ENCODE assay signal across 10 cellular contexts in the genomic region with DNA sequence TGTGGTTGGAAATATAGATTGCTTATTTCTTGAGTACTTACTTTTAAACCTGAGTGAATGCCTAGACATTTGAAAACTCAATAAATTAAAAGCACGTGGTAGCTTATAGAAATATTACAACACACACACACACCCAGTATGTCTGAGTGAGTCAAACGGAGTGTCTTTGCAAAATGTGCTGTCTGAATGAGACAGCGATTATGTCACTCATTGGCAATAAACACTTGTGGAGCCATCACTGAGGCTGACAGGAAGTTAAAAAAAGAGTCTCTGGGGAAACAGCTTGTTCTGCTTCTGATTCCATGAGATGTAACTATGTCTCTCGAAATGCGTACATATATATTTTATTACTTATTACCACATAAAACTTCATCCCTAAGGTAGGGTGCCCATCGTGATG. TPM values are rescaled to one million over a fixed set of nuclear protein-coding genes. Genes with fewer than 3 reads are reported as not detected.
DNase-seq lines count a peak whose midpoint lies in the region; ATAC-seq, FAIRE-seq and TF ChIP-seq lines count a peak whose summit lies in the region.
"Had no signal": no experiment of that assay in that cellular context is flagged by ENCODE, and none has a peak within 500 bp of the region (broad histone marks: within the 10 kb centered on the region; RNA-seq: fewer than 3 reads in every experiment).

No MANE protein-coding gene starts in this region.

- no peaks in the 10 kb centered on the region for H3K27me3 ChIP-seq in small intestine (ENCODE audit: control insufficient read depth in 2 of 2, insufficient read depth in 2 of 2, low read length in 2 of 2)

- no peaks in the 10 kb centered on the region for H3K4me1 ChIP-seq in small intestine (ENCODE audit: control insufficient read depth in 2 of 2, insufficient read depth in 1 of 2, low read depth in 1 of 2, low read length in 1 of 2)

- no peak overlapping the region for H3K4me3 Mint-ChIP-seq in natural killer cell treated with Interleukin-12 subunit alpha and Interleukin-12 subunit beta and Interleukin-15 and Interleukin-18, amount 100 ng/mL, for 72 hours
- H3K4me3 Mint-ChIP-seq: stimulated activated naive CD8-positive, alpha-beta T cell treated with anti-CD3 and anti-CD28 coated beads, Interleukin-15, Interleukin-2, amounts not matched to agents 100 ng/mL and 50 ng/mL, for 24 hours had no signal

- DNase-seq in DMS153 (lab: John Stamatoyannopoulos, UW) (peak; percentile 36), Kasumi-1 (lab: John Stamatoyannopoulos, UW) (peak; percentile 31 to 35), cardiac fibroblast (ENCODE audit: low read depth in 2 of 2) (peak; percentile 74 to 96), ACHN (no peak), small intestine (no peak), NCI-H1417 treated with DMSO at 0.1 percent for 48 hours (lab: John Stamatoyannopoulos, UW) (no peak)
- DNase-seq in natural killer cell treated with Interleukin-12 subunit alpha and Interleukin-12 subunit beta and Interleukin-15 and Interleukin-18, amount 100 ng/mL, for 72 hours (ENCODE audit: low spot score), result no peak
- DNase-seq: amygdala had no signal

- H3K27ac Mint-ChIP-seq in natural killer cell treated with Interleukin-12 subunit alpha and Interleukin-12 subunit beta and Interleukin-15 and Interleukin-18, amount 100 ng/mL, for 72 hours, result no peak overlapping the region
- H3K27ac Mint-ChIP-seq: stimulated activated naive CD8-positive, alpha-beta T cell treated with anti-CD3 and anti-CD28 coated beads, Interleukin-15, Interleukin-2, amounts not matched to agents 100 ng/mL and 50 ng/mL, for 24 hours had no signal

- H3K4me3 ChIP-seq in cardiac fibroblast (replicated peaks in 1 of 2; ENCODE audit: low read depth in 2 of 2, low read length in 2 of 2), result no peak overlapping the region
- no peak overlapping the region for H3K4me3 ChIP-seq in small intestine (ENCODE audit: low read depth in 1 of 2, low read length in 2 of 2)

- H3K4me1 Mint-ChIP-seq in natural killer cell treated with Interleukin-12 subunit alpha and Interleukin-12 subunit beta and Interleukin-15 and Interleukin-18, amount 100 ng/mL, for 72 hours (ENCODE audit: low read depth in 2 of 2), result no peaks in the 10 kb centered on the region

- no peak for TF ChIP-seq CTCF in cardiac fibroblast (IDR thresholded peaks at IDR 0.05; ENCODE audit: low read depth, low read length)

- H3K27ac ChIP-seq in small intestine (ENCODE audit: low read depth in 1 of 2, low read length in 1 of 2), result no peak overlapping the region

- no peaks in the 10 kb centered on the region for H3K9me3 ChIP-seq in small intestine (ENCODE audit: control insufficient read depth, low read depth)

- peaks cover 0 to 3% of the 10 kb centered on the region in 2 donors for H3K27me3 Mint-ChIP-seq in natural killer cell treated with Interleukin-12 subunit alpha and Interleukin-12 subunit beta and Interleukin-15 and Interleukin-18, amount 100 ng/mL, for 72 hours
- H3K27me3 Mint-ChIP-seq: stimulated activated naive CD8-positive, alpha-beta T cell treated with anti-CD3 and anti-CD28 coated beads, Interleukin-15, Interleukin-2, amounts not matched to agents 100 ng/mL and 50 ng/mL, for 24 hours had no signal

- peak; percentile 53 to 56 for ATAC-seq in natural killer cell treated with Interleukin-12 subunit alpha and Interleukin-12 subunit beta and Interleukin-15 and Interleukin-18, amount 100 ng/mL, for 72 hours
- no peak for ATAC-seq in HG02642 (IDR thresholded peaks at IDR 0.05; ENCODE audit: poor library complexity, unreplicated experiment)

- WGBS in small intestine, 3 donors, result 65 to 87% (median 83%) methylated on average over 6 of the region's 6 CpGs

- no peaks in the 10 kb centered on the region for H3K9me3 Mint-ChIP-seq in natural killer cell treated with Interleukin-12 subunit alpha and Interleukin-12 subunit beta and Interleukin-15 and Interleukin-18, amount 100 ng/mL, for 72 hours
- H3K9me3 Mint-ChIP-seq: stimulated activated naive CD8-positive, alpha-beta T cell treated with anti-CD3 and anti-CD28 coated beads, Interleukin-15, Interleukin-2, amounts not matched to agents 100 ng/mL and 50 ng/mL, for 24 hours had no signal

- no peak for FAIRE-seq in small intestine (lab: Jason Lieb, UNC)

- no peaks in the 10 kb centered on the region for H3K36me3 ChIP-seq in small intestine (ENCODE audit: control insufficient read depth in 2 of 2, insufficient read depth in 2 of 2, low read length in 2 of 2)

- in situ Hi-C loops in ACHN (cut with HindIII; ENCODE audit: low pct_ligation_motif_present, low pct_unique_long_range_greater_than_20kb, low sequenced_read_pairs), result loop anchor here (25.0 kb wide), 1 partner anchor 407 kb away; no protein-coding TSS in a partner anchor

- H3K36me3 Mint-ChIP-seq in natural killer cell treated with Interleukin-12 subunit alpha and Interleukin-12 subunit beta and Interleukin-15 and Interleukin-18, amount 100 ng/mL, for 72 hours, result no peaks in the 10 kb centered on the region

RNA-seq across cellular contexts. Expression of gene VPS4B, which starts 22.3 kb away (rescaled TPM):
- total RNA-seq in natural killer cell treated with Interleukin-12 subunit alpha and Interleukin-12 subunit beta and Interleukin-15 and Interleukin-18, amount 100 ng/mL, for 72 hours, result 10 to 100 TPM; 66.7 to 86.5 TPM
- polyA plus RNA-seq in small intestine, result 10 to 100 TPM; 27.2 to 34.6 (median 32.9) TPM

RNA-seq across cellular contexts. Expression of gene SERPINB5, which starts 32.2 kb away (rescaled TPM):
- not detected for total RNA-seq in natural killer cell treated with Interleukin-12 subunit alpha and Interleukin-12 subunit beta and Interleukin-15 and Interleukin-18, amount 100 ng/mL, for 72 hours
- 10 to 100 TPM in 2 of 3 donors, 1 to 10 TPM in 1; 3.5 to 13.2 (median 10.1) TPM for polyA plus RNA-seq in small intestine

Comparison
In these comparisons a context has a peak if more than half of its experiments do, and no peak if none do; other contexts are left out.
1. DNase-seq: peak in DMS153 (single experiment), Kasumi-1 (2 of 2) and cardiac fibroblast (2 of 2); none in natural killer cell treated with Interleukin-12 subunit alpha and Interleukin-12 subunit beta and Interleukin-15 and Interleukin-18, amount 100 ng/mL, for 72 hours (single experiment), ACHN (single experiment), small intestine (single experiment) and NCI-H1417 treated with DMSO at 0.1 percent for 48 hours (single experiment).